ENCODE assay signal across 10 cellular contexts in the genomic region with DNA sequence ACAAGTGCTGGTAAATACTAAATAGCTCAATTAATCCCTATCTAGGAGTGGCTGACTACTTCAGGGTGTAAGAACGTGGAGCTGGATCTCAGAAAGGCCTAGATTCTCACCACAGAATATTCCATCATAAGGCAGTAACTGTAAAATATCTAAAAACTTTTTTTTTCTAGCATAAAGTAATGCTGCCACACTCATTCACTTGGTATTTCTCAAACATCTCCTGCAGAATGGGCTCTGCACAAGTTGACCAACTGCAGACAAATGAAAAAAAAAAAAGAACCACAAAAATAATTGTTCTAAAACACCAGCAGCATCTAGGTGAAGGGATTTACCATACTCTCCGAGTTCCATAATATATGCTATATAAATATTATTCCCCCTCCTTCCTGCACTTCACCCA. TPM values are rescaled to one million over a fixed set of nuclear protein-coding genes. Genes with fewer than 3 reads are reported as not detected.
A peak's percentile ranks its signal among the peaks of the same experiment; 100 is the strongest.
DNase-seq lines count a peak whose midpoint lies in the region; ATAC-seq, FAIRE-seq and TF ChIP-seq lines count a peak whose summit lies in the region.
"Had no signal": no experiment of that assay in that cellular context is flagged by ENCODE, and none has a peak within 500 bp of the region (broad histone marks: within the 10 kb centered on the region; RNA-seq: fewer than 3 reads in every experiment).

No MANE protein-coding gene starts in this region.

- H3K4me3 Mint-ChIP-seq in activated T-cell treated with anti-CD3 and anti-CD28 coated beads, Interleukin-2, amount 50 U/mL, for 4 hours: peak overlapping the region; percentile 81
- H3K4me3 Mint-ChIP-seq in astrocyte (ENCODE audit: unreplicated experiment): no peak overlapping the region
- H3K4me3 Mint-ChIP-seq in stimulated activated memory B cell treated with anti-CD40 and anti-IgM and Interleukin-4, amounts not matched to agents 10 μg/mL and 1 μg/mL and 100 μg/mL, for 72 hours: no peak overlapping the region

- no peak for ATAC-seq in activated T-cell treated with anti-CD3 and anti-CD28 coated beads, Interleukin-2, amount 50 U/mL, for 4 hours
- no peak for ATAC-seq in left lung
- ATAC-seq in stimulated activated memory B cell treated with anti-CD40 and anti-IgM and Interleukin-4, amounts not matched to agents 10 μg/mL and 1 μg/mL and 100 μg/mL, for 72 hours: no peak

- TF ChIP-seq POLR2A in thyroid gland (IDR thresholded peaks at IDR 0.05): no peak

- no peaks in the 10 kb centered on the region for H3K36me3 Mint-ChIP-seq in activated T-cell treated with anti-CD3 and anti-CD28 coated beads, Interleukin-2, amount 50 U/mL, for 4 hours (ENCODE audit: insufficient read depth)
- no peaks in the 10 kb centered on the region for H3K36me3 Mint-ChIP-seq in astrocyte (ENCODE audit: low read depth, unreplicated experiment)
- H3K36me3 Mint-ChIP-seq in stimulated activated memory B cell treated with anti-CD40 and anti-IgM and Interleukin-4, amounts not matched to agents 10 μg/mL and 1 μg/mL and 100 μg/mL, for 72 hours: no peaks in the 10 kb centered on the region

- peak overlapping the region; percentile 59 for H3K4me3 ChIP-seq in astrocyte (ENCODE audit: insufficient read depth, low read depth, low read length)
- no peak overlapping the region for H3K4me3 ChIP-seq in left lung
- H3K4me3 ChIP-seq in thyroid gland (replicated peaks in 1 of 3): peak overlapping the region in 1 of 3 donors; percentile 48
- no peak overlapping the region for H3K4me3 ChIP-seq in H7 (ENCODE audit: insufficient read depth, low read depth, low read length)

- peaks cover 16% of the 10 kb centered on the region for H3K4me1 Mint-ChIP-seq in activated T-cell treated with anti-CD3 and anti-CD28 coated beads, Interleukin-2, amount 50 U/mL, for 4 hours (ENCODE audit: low read depth)
- peaks cover 34% of the 10 kb centered on the region for H3K4me1 Mint-ChIP-seq in astrocyte (ENCODE audit: low read depth, unreplicated experiment)
- H3K4me1 Mint-ChIP-seq in stimulated activated memory B cell treated with anti-CD40 and anti-IgM and Interleukin-4, amounts not matched to agents 10 μg/mL and 1 μg/mL and 100 μg/mL, for 72 hours: peaks cover 14% of the 10 kb centered on the region

- FAIRE-seq in astrocyte (lab: Jason Lieb, UNC): peak; percentile 69
- FAIRE-seq: frontal cortex had no signal

- H3K9me3 Mint-ChIP-seq in activated T-cell treated with anti-CD3 and anti-CD28 coated beads, Interleukin-2, amount 50 U/mL, for 4 hours: no peaks in the 10 kb centered on the region
- H3K9me3 Mint-ChIP-seq in astrocyte (ENCODE audit: unreplicated experiment): no peaks in the 10 kb centered on the region
- H3K9me3 Mint-ChIP-seq in stimulated activated memory B cell treated with anti-CD40 and anti-IgM and Interleukin-4, amounts not matched to agents 10 μg/mL and 1 μg/mL and 100 μg/mL, for 72 hours: no peaks in the 10 kb centered on the region

- H3K9me3 ChIP-seq in astrocyte (ENCODE audit: insufficient read depth, low read depth, low read length) (no peaks in the 10 kb centered on the region), left lung (no peaks in the 10 kb centered on the region), thyroid gland (no peaks in the 10 kb centered on the region)

- H3K27me3 Mint-ChIP-seq in activated T-cell treated with anti-CD3 and anti-CD28 coated beads, Interleukin-2, amount 50 U/mL, for 4 hours (ENCODE audit: low read depth): no peaks in the 10 kb centered on the region
- peaks cover 5% of the 10 kb centered on the region for H3K27me3 Mint-ChIP-seq in astrocyte (ENCODE audit: low read depth, unreplicated experiment)
- peaks cover 15% of the 10 kb centered on the region for H3K27me3 Mint-ChIP-seq in stimulated activated memory B cell treated with anti-CD40 and anti-IgM and Interleukin-4, amounts not matched to agents 10 μg/mL and 1 μg/mL and 100 μg/mL, for 72 hours

- H3K4me2 ChIP-seq in astrocyte (ENCODE audit: low read length): peak overlapping the region; percentile 89

- H3K9ac ChIP-seq in astrocyte (ENCODE audit: low read length): peak overlapping the region; percentile 87

- H3K79me2 ChIP-seq in astrocyte (ENCODE audit: insufficient read depth, low read length): no peaks in the 10 kb centered on the region

- H3K27me3 ChIP-seq in astrocyte (ENCODE audit: insufficient read depth, low read length): no peaks in the 10 kb centered on the region
- no peaks in the 10 kb centered on the region for H3K27me3 ChIP-seq in left lung
- H3K27me3 ChIP-seq in thyroid gland: no peaks in the 10 kb centered on the region
- H3K27me3 ChIP-seq in H7 (ENCODE audit: control insufficient read depth, insufficient read depth, low read length): peaks cover 23% of the 10 kb centered on the region

- no peak for DNase-seq in activated T-cell treated with anti-CD3 and anti-CD28 coated beads, Interleukin-2, amount 50 U/mL, for 4 hours
- DNase-seq in activated T-cell treated with anti-CD3 and anti-CD28 coated beads for 4 hours (no peak), astrocyte (ENCODE audit: low read depth) (peak; percentile 60), left lung (no peak), thyroid gland (no peak), MV-4-11 (lab: John Stamatoyannopoulos, UW) (no peak), H7 (no peak)
- DNase-seq: NCI-H1048 had no signal

- WGBS in thyroid gland, 2 donors: 65 to 71% methylated on average over 2 of the region's 2 CpGs

- H3K27ac ChIP-seq in astrocyte (ENCODE audit: low read depth, low read length): peak overlapping the region; percentile 83
- H3K27ac ChIP-seq in left lung: peak overlapping the region; percentile 91 to 96
- peak overlapping the region; percentile 91 to 98 (median 93) for H3K27ac ChIP-seq in thyroid gland

- peak overlapping the region; percentile 87 for H3K27ac Mint-ChIP-seq in astrocyte (ENCODE audit: unreplicated experiment)
- H3K27ac Mint-ChIP-seq in stimulated activated memory B cell treated with anti-CD40 and anti-IgM and Interleukin-4, amounts not matched to agents 10 μg/mL and 1 μg/mL and 100 μg/mL, for 72 hours: no peak overlapping the region

- intact Hi-C loops in left lung (cut with DNase I): no loop called here
- intact Hi-C loops in thyroid gland (cut with DNase I): no loop called here

- no peaks in the 10 kb centered on the region for H4K20me1 ChIP-seq in astrocyte (ENCODE audit: insufficient read depth, low read length)

- H2AFZ ChIP-seq in astrocyte (ENCODE audit: low read depth, low read length): no peak overlapping the region

- TF ChIP-seq CTCF in astrocyte (IDR thresholded peaks at IDR 0.05; ENCODE audit: insufficient read depth, low read depth, low read length) (no peak), left lung (IDR thresholded peaks at IDR 0.05) (no peak), thyroid gland (IDR thresholded peaks at IDR 0.05) (no peak)

- peaks cover 44% of the 10 kb centered on the region for H3K4me1 ChIP-seq in astrocyte (ENCODE audit: insufficient read depth, low read length)
- peaks cover 0 to 39% of the 10 kb centered on the region in 2 donors for H3K4me1 ChIP-seq in left lung
- peaks cover 9 to 13% of the 10 kb centered on the region in 2 donors for H3K4me1 ChIP-seq in thyroid gland

- H3K36me3 ChIP-seq in astrocyte (ENCODE audit: insufficient read depth, low read length) (no peaks in the 10 kb centered on the region), left lung (no peaks in the 10 kb centered on the region), thyroid gland (no peaks in the 10 kb centered on the region), H7 (replicated peaks; ENCODE audit: control insufficient read depth, insufficient read depth, low read length) (no peaks in the 10 kb centered on the region)

RNA-seq across cellular contexts. Expression of gene VSIG8, which starts 9.0 kb away (rescaled TPM):
- total RNA-seq in activated T-cell treated with anti-CD3 and anti-CD28 coated beads, Interleukin-2, amount 50 U/mL, for 4 hours: not detected
- total RNA-seq in astrocyte: not detected in 2 replicates
- not detected for total RNA-seq in left lung
- under 1 TPM in 1 of 4 donors, not detected in 3; 0.11 TPM for total RNA-seq in thyroid gland
- total RNA-seq in H7 (2014; rRNA removed; shearing (Covaris generic)): not detected in 2 replicates
- total RNA-seq: frontal cortex had no signal

RNA-seq across cellular contexts. Expression of gene SLAMF8, which starts 26.7 kb away (rescaled TPM):
- 1 to 10 TPM in 2 of 3 donors, under 1 TPM in 1; 0.98 to 1.3 (median 1.2) TPM for total RNA-seq in activated T-cell treated with anti-CD3 and anti-CD28 coated beads, Interleukin-2, amount 50 U/mL, for 4 hours
- total RNA-seq in astrocyte: 1.7 and 3.6 TPM in 2 replicates
- total RNA-seq in left lung: 10 to 100 TPM; 15.2 to 41.3 TPM
- 1 to 10 TPM; 1.6 to 6.3 (median 2.1) TPM for total RNA-seq in thyroid gland
- total RNA-seq in H7 (2014; rRNA removed; shearing (Covaris generic)): not detected in 2 replicates
- total RNA-seq: frontal cortex had no signal

RNA-seq across cellular contexts. Expression of gene CFAP45, which starts 46.5 kb away (rescaled TPM):
- 1 to 10 TPM in 1 of 3 donors, under 1 TPM in 2; 0.82 to 1.2 (median 0.82) TPM for total RNA-seq in activated T-cell treated with anti-CD3 and anti-CD28 coated beads, Interleukin-2, amount 50 U/mL, for 4 hours
- 3.2 and 4.3 TPM in 2 replicates for total RNA-seq in astrocyte
- total RNA-seq in left lung: 1 to 10 TPM; 1.1 to 4.7 TPM
- total RNA-seq in thyroid gland: under 1 TPM in 2 of 4 donors, not detected in 2; 0.56 to 0.94 TPM
- 0.17 and 1.6 TPM in 2 replicates for total RNA-seq in H7 (2014; rRNA removed; shearing (Covaris generic))

RNA-seq across cellular contexts. Expression of gene FCRL6, which starts 51.3 kb away (rescaled TPM):
- under 1 TPM in 1 of 3 donors, not detected in 2; 0.41 TPM for total RNA-seq in activated T-cell treated with anti-CD3 and anti-CD28 coated beads, Interleukin-2, amount 50 U/mL, for 4 hours
- total RNA-seq in astrocyte (not detected in 2 replicates), left lung (1 to 10 TPM in 1 of 2 donors, under 1 TPM in 1; 0.73 to 2.2 TPM), thyroid gland (1 to 10 TPM in 1 of 4 donors, under 1 TPM in 1, not detected in 2; 0.71 to 1.1 TPM)
- total RNA-seq in H7 (2014; rRNA removed; shearing (Covaris generic)): not detected in 2 replicates
- total RNA-seq: frontal cortex had no signal
